ENCODE assay signal across 16 cellular contexts in the genomic region with DNA sequence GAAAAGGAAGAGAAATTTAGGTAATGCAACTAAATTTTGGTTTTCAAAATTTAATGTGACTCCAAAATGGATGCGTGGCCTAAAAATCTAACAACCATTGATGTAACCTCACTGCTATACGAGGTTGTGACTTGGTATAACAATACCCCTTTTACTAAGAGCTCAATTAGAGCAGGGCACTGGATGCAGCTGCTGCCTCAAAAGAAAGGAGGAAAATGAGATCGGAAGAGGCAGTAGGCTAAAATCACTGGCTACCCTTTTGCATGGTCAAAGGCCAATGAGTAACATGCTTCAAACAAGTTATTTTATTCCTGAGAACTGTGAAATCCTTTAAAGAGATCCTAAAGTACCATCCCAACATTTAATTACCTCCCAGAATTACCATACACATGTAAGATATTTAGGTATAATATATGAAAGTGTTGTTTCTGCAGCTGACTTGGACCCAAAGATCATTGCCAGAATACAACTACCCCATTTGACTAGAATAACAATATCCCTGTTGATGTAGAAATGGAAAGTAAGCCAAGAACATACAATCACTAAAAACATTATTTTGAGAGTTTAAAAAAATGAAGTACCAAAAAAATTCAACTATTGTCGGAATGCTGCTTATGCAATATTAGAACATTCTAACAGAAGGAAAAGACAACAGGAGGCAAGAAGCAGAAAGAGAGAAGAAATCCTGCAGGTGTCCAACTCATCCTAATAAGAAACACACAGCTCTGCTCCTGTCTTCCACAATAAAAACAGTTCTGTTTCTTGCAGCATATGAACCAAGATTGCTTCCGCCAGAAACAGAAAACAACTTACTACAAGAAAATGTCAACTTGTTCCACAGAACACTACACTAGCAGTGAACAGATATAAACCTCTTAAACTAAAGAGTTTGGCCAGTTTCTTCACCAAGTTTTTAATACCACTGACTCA. TPM values are rescaled to one million over a fixed set of nuclear protein-coding genes. Genes with fewer than 3 reads are reported as not detected.
DNase-seq lines count a peak whose midpoint lies in the region; ATAC-seq, FAIRE-seq and TF ChIP-seq lines count a peak whose summit lies in the region.
"Had no signal": no experiment of that assay in that cellular context is flagged by ENCODE, and none has a peak within 500 bp of the region (broad histone marks: within the 10 kb centered on the region; RNA-seq: fewer than 3 reads in every experiment).

No MANE protein-coding gene starts in this region.

- no peaks in the 10 kb centered on the region for H3K9me3 ChIP-seq in adipocyte (ENCODE audit: control insufficient read depth, low read length)

- H3K4me1 ChIP-seq in adipocyte (ENCODE audit: control insufficient read depth, insufficient read depth, low read length): peaks cover 31% of the 10 kb centered on the region

- H3K27me3 ChIP-seq in adipocyte (replicated peaks; ENCODE audit: control insufficient read depth, insufficient read depth, low read length): no peaks in the 10 kb centered on the region
- H3K27me3 ChIP-seq: foreskin keratinocyte had no signal

- H3K9ac ChIP-seq in adipocyte (ENCODE audit: low read length): no peak overlapping the region

- peak; percentile 8 for FAIRE-seq in G401.6 (lab: Jason Lieb, UNC)

- intact Hi-C loops in sciatic nerve (cut with DNase I): no loop called here
- intact Hi-C loops in lower leg skin (cut with DNase I; ENCODE audit: low total_unique reads): no loop called here

- H3K4me3 ChIP-seq in adipocyte (ENCODE audit: low read length): peak overlapping the region; percentile 23
- no peak overlapping the region for H3K4me3 ChIP-seq in lower leg skin (ENCODE audit: low read depth, poor library complexity, severe bottlenecking)

- 69 to 75% methylated on average over 5 of the region's 5 CpGs for WGBS in lower leg skin, 2 donors

- DNase-seq in adipocyte (ENCODE audit: low read depth) (peak; percentile 55), globus pallidus (ENCODE audit: low spot score) (peak; percentile 91), sciatic nerve (ENCODE audit: low spot score) (no peak), SW480 (ENCODE audit: low spot score) (no peak), T-helper 2 cell (no peak), lower leg skin (ENCODE audit: low spot score in 2 of 2) (no peak)
- DNase-seq: activated effector memory CD4-positive, alpha-beta T cell treated with Interleukin-2 at 50 U/mL for 16 hours; CD4-positive, alpha-beta T cell; effector CD4-positive, alpha-beta T cell; foreskin keratinocyte; mesenchymal stem cell; NCI-H1417 treated with DMSO at 0.1 percent for 48 hours; NCI-H345; stimulated activated naive CD8-positive, alpha-beta T cell treated with anti-CD3 and anti-CD28 coated beads, Interleukin-15, Interleukin-2, amounts not matched to agents 100 U/mL and 50 U/mL, for 24 hours had no signal

- no peaks in the 10 kb centered on the region for H3K36me3 ChIP-seq in adipocyte (ENCODE audit: control insufficient read depth, insufficient read depth, low read length, severe bottlenecking)

- TF ChIP-seq CTCF in lower leg skin (IDR thresholded peaks at IDR 0.05): no peak

- ATAC-seq in sciatic nerve (peak; percentile 81), HG03196 (IDR thresholded peaks at IDR 0.05; ENCODE audit: unreplicated experiment) (no peak)
- ATAC-seq: foreskin keratinocyte; stimulated activated naive CD8-positive, alpha-beta T cell treated with anti-CD3 and anti-CD28 coated beads, Interleukin-15, Interleukin-2, amounts not matched to agents 100 U/mL and 50 U/mL, for 24 hours had no signal

- TF ChIP-seq POLR2A in lower leg skin (IDR thresholded peaks at IDR 0.05): no peak

RNA-seq across cellular contexts. Expression of a gene that starts 15.0 kb away (rescaled TPM):
- total RNA-seq in sciatic nerve: 68.9 TPM
- 10 to 100 TPM; 26.7 to 37.5 (median 30.1) TPM for total RNA-seq in lower leg skin

Comparison
In these comparisons a context has a peak if more than half of its experiments do, and no peak if none do; other contexts are left out.
1. DNase-seq: peak in adipocyte (single experiment) and globus pallidus (single experiment); none in sciatic nerve (single experiment), SW480 (single experiment), T-helper 2 cell (0 of 5) and lower leg skin (0 of 2).